In the genomic region with DNA sequence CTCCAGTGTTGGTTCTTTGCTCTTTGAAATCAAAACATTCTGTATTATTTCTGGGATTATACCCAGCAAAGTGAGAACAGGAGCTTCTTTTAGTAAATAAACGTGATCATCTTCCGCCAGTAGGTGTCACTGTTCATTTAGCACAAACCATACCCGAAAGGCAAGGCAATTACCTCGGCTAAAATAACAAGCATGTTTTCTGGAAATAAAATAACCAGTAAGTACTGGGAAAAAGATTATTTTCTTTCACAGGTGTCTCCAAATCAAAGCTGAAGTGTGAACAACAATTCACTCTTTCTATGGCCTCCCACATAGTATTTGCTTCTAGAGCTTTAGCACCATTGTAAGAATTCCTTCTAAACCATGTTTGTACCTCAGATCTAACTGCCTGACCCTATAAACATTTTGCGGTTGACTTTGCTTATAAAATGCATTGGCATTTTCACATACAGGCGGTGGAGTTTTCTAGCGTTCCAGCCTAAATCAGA, we compare ENCODE assay signal across 8 cellular contexts.
A peak's percentile ranks its signal among the peaks of the same experiment; 100 is the strongest.
DNase-seq lines count a peak whose midpoint lies in the region; ATAC-seq and TF ChIP-seq lines count a peak whose summit lies in the region.

No MANE protein-coding gene starts in this region.

- H3K4me2 ChIP-seq in GM23248 (ENCODE audit: unreplicated experiment) = peak overlapping the region; percentile 4

- peak; percentile 28 for TF ChIP-seq CTCF in natural killer cell (IDR thresholded peaks at IDR 0.05)
- TF ChIP-seq CTCF in neural crest cell (conservative IDR thresholded peaks at IDR 0.05) = peak; percentile 82

- no peaks in the 10 kb centered on the region for H3K27me3 ChIP-seq in GM23248 (replicated peaks; ENCODE audit: insufficient read depth)

- H3K27ac Mint-ChIP-seq in natural killer cell (no peak overlapping the region), neural crest cell (ENCODE audit: unreplicated experiment) (no peak overlapping the region)
- H3K27ac Mint-ChIP-seq in natural killer cell treated with Interleukin-12 subunit alpha and Interleukin-12 subunit beta and Interleukin-15 and Interleukin-18, amount 100 ng/mL, for 72 hours = no peak overlapping the region

- H3K4me3 ChIP-seq in GM23248 = no peak overlapping the region

- ATAC-seq in natural killer cell (peak in 1 of 3 donors; percentile 68), GM19463 (IDR thresholded peaks at IDR 0.05; ENCODE audit: unreplicated experiment) (no peak)
- no peak for ATAC-seq in natural killer cell treated with Interleukin-12 subunit alpha and Interleukin-12 subunit beta and Interleukin-15 and Interleukin-18, amount 100 ng/mL, for 72 hours

- peak overlapping the region; percentile 58 for H3K9ac ChIP-seq in GM23248

- H3K9me3 Mint-ChIP-seq in natural killer cell = no peaks in the 10 kb centered on the region
- no peaks in the 10 kb centered on the region for H3K9me3 Mint-ChIP-seq in natural killer cell treated with Interleukin-12 subunit alpha and Interleukin-12 subunit beta and Interleukin-15 and Interleukin-18, amount 100 ng/mL, for 72 hours
- H3K9me3 Mint-ChIP-seq in neural crest cell = no peaks in the 10 kb centered on the region

- DNase-seq in natural killer cell = no peak
- no peak for DNase-seq in natural killer cell treated with Interleukin-12 subunit alpha and Interleukin-12 subunit beta and Interleukin-15 and Interleukin-18, amount 100 ng/mL, for 72 hours (ENCODE audit: low spot score)
- peak; percentile 83 for DNase-seq in GM23248
- DNase-seq in NCI-H1105 (lab: John Stamatoyannopoulos, UW) = peak; percentile 81
- peak; percentile 41 for DNase-seq in T1000 (lab: John Stamatoyannopoulos, UW)
- DNase-seq in fibroblast of peridontal ligament (ENCODE audit: extremely low read depth) = peak; percentile 87
- peak; percentile 61 for DNase-seq in neural crest cell (ENCODE audit: low read depth, low spot score)

- H3K9me2 ChIP-seq in GM23248 (ENCODE audit: insufficient read depth) = no peaks in the 10 kb centered on the region

- peaks cover 13 to 18% of the 10 kb centered on the region in 2 donors for H3K27me3 Mint-ChIP-seq in natural killer cell (ENCODE audit: low read depth in 2 of 2)
- H3K27me3 Mint-ChIP-seq in natural killer cell treated with Interleukin-12 subunit alpha and Interleukin-12 subunit beta and Interleukin-15 and Interleukin-18, amount 100 ng/mL, for 72 hours = peaks cover 11 to 20% of the 10 kb centered on the region in 2 donors
- H3K27me3 Mint-ChIP-seq in neural crest cell (ENCODE audit: low read depth) = no peaks in the 10 kb centered on the region

- no peaks in the 10 kb centered on the region for H3K36me3 Mint-ChIP-seq in natural killer cell
- no peaks in the 10 kb centered on the region for H3K36me3 Mint-ChIP-seq in natural killer cell treated with Interleukin-12 subunit alpha and Interleukin-12 subunit beta and Interleukin-15 and Interleukin-18, amount 100 ng/mL, for 72 hours
- no peaks in the 10 kb centered on the region for H3K36me3 Mint-ChIP-seq in neural crest cell (ENCODE audit: low read depth)

- H4K20me1 ChIP-seq in GM23248 (ENCODE audit: insufficient read depth) = no peaks in the 10 kb centered on the region

- intact Hi-C loops in natural killer cell (cut with micrococcal nuclease) = no loop called here

- in situ Hi-C loops in GM23248 (cut with MboI) = loop anchor here (10.0 kb wide), 1 partner anchor 196 kb away; no protein-coding TSS in a partner anchor

- H3K4me1 Mint-ChIP-seq in natural killer cell (no peaks in the 10 kb centered on the region), neural crest cell (peaks cover 45% of the 10 kb centered on the region)
- peaks cover 0 to 6% of the 10 kb centered on the region in 2 donors for H3K4me1 Mint-ChIP-seq in natural killer cell treated with Interleukin-12 subunit alpha and Interleukin-12 subunit beta and Interleukin-15 and Interleukin-18, amount 100 ng/mL, for 72 hours (ENCODE audit: low read depth in 2 of 2)

- 21 to 22% methylated on average over 7 of the region's 7 CpGs for WGBS in GM23248 (ENCODE audit: low coverage in 1 of 2, low lambda C conversion rate in 2 of 2, missing lambda C conversion rate in 2 of 2), 2 experiments

- no peaks in the 10 kb centered on the region for H3K9me3 ChIP-seq in GM23248 (ENCODE audit: low read depth)

- H3K79me2 ChIP-seq in GM23248 (ENCODE audit: insufficient read depth) = no peaks in the 10 kb centered on the region

- H2AFZ ChIP-seq in GM23248 = no peak overlapping the region

- peaks cover 17% of the 10 kb centered on the region for H3F3A ChIP-seq in GM23248 (ENCODE audit: insufficient read depth)

- H3K27ac ChIP-seq in GM23248 = peak overlapping the region; percentile 73

- H3K4me1 ChIP-seq in GM23248 (ENCODE audit: insufficient read depth) = peaks cover 23% of the 10 kb centered on the region

- H3K4me3 Mint-ChIP-seq in natural killer cell (no peak overlapping the region), neural crest cell (no peak overlapping the region)
- no peak overlapping the region for H3K4me3 Mint-ChIP-seq in natural killer cell treated with Interleukin-12 subunit alpha and Interleukin-12 subunit beta and Interleukin-15 and Interleukin-18, amount 100 ng/mL, for 72 hours

- no peaks in the 10 kb centered on the region for H3K36me3 ChIP-seq in GM23248 (ENCODE audit: low read depth)

Comparison
In these comparisons a context has a peak if more than half of its experiments do, and no peak if none do; other contexts are left out.
1. DNase-seq: peak in GM23248 (single experiment), NCI-H1105 (single experiment), T1000 (single experiment), fibroblast of peridontal ligament (single experiment) and neural crest cell (single experiment); none in natural killer cell (single experiment) and natural killer cell treated with Interleukin-12 subunit alpha and Interleukin-12 subunit beta and Interleukin-15 and Interleukin-18, amount 100 ng/mL, for 72 hours (single experiment).